In genomic region chr17:64565563-64565962, GRCh38 we compare ENCODE assay signal across 16 cellular contexts. TPM values are rescaled to one million over a fixed set of nuclear protein-coding genes. Genes with fewer than 3 reads are reported as not detected.
DNase-seq lines count a peak whose midpoint lies in the region; ATAC-seq and TF ChIP-seq lines count a peak whose summit lies in the region.
"Had no signal": no experiment of that assay in that cellular context is flagged by ENCODE, and none has a peak within 500 bp of the region (broad histone marks: within the 10 kb centered on the region; RNA-seq: fewer than 3 reads in every experiment).

No MANE protein-coding gene starts in this region.

- ATAC-seq in SK-N-SH treated with all-trans-retinoic acid at 6 μM for 48 hours (peak; percentile 35; the same call in 2 of the 3 replicates), left lung (peak; percentile 72)
- ATAC-seq in central memory CD8-positive, alpha-beta T cell (replicated peaks; ENCODE audit: extremely low read depth, poor library complexity, severe bottlenecking), result no peak
- ATAC-seq in activated CD4-positive, alpha-beta T cell treated with anti-CD3 and anti-CD28 coated beads for 36 hours, result no peak
- ATAC-seq: CD8-positive, alpha-beta T cell had no signal

- H3K9ac ChIP-seq in SK-N-SH (no peak overlapping the region), neuronal stem cell (ENCODE audit: low read depth, low read length, poor library complexity) (no peak overlapping the region)

- H3K36me3 Mint-ChIP-seq in central memory CD8-positive, alpha-beta T cell (ENCODE audit: insufficient read depth), result peaks cover 32% of the 10 kb centered on the region
- peaks cover 16% of the 10 kb centered on the region for H3K36me3 Mint-ChIP-seq in activated CD4-positive, alpha-beta T cell treated with anti-CD3 and anti-CD28 coated beads for 36 hours (ENCODE audit: low read depth)

- H3K4me1 ChIP-seq in SK-N-SH (ENCODE audit: control insufficient read depth in 1 of 2, insufficient read depth in 2 of 2, low read depth in 1 of 2, low read length in 1 of 2) (no peaks in the 10 kb centered on the region), left lung (peaks cover 0 to 5% of the 10 kb centered on the region in 2 donors), neuronal stem cell (ENCODE audit: control insufficient read depth in 2 of 2, insufficient read depth in 1 of 2, low read depth in 1 of 2, low read length in 2 of 2) (peaks cover 0 to 2% of the 10 kb centered on the region in 2 donors), BE2C (no peaks in the 10 kb centered on the region)
- H3K4me1 ChIP-seq: Peyer's patch had no signal

- peaks cover 19% of the 10 kb centered on the region; the same call in 1 of the 2 replicates for H4K20me1 ChIP-seq in SK-N-SH (ENCODE audit: insufficient read depth)

- no peak overlapping the region for H2BK120ac ChIP-seq in neuronal stem cell (ENCODE audit: low read depth, low read length)

- no peak overlapping the region for H3K4me2 ChIP-seq in SK-N-SH
- no peak overlapping the region for H3K4me2 ChIP-seq in neuronal stem cell (ENCODE audit: insufficient read depth, low read length, poor library complexity, severe bottlenecking)

- no peaks in the 10 kb centered on the region for H3K9me3 Mint-ChIP-seq in central memory CD8-positive, alpha-beta T cell
- no peaks in the 10 kb centered on the region for H3K9me3 Mint-ChIP-seq in activated CD4-positive, alpha-beta T cell treated with anti-CD3 and anti-CD28 coated beads for 36 hours (ENCODE audit: low read depth)
- H3K9me3 Mint-ChIP-seq: CD8-positive, alpha-beta T cell had no signal

- peak overlapping the region in 1 of 2 experiments; percentile 54; a peak in 2 of 4 replicates for H3K27ac ChIP-seq in SK-N-SH (ENCODE audit: low read depth in 2 of 2, low read length in 1 of 2)
- no peak overlapping the region for H3K27ac ChIP-seq in left lung
- no peak overlapping the region for H3K27ac ChIP-seq in neuronal stem cell (replicated peaks; ENCODE audit: low read length)
- H3K27ac ChIP-seq: Peyer's patch had no signal

- H3K4me1 Mint-ChIP-seq in central memory CD8-positive, alpha-beta T cell, result no peaks in the 10 kb centered on the region
- H3K4me1 Mint-ChIP-seq in activated CD4-positive, alpha-beta T cell treated with anti-CD3 and anti-CD28 coated beads for 36 hours, result peaks cover 8% of the 10 kb centered on the region

- H3K27me3 ChIP-seq in SK-N-SH (ENCODE audit: insufficient read depth), result no peaks in the 10 kb centered on the region
- H3K27me3 ChIP-seq in left lung, result no peaks in the 10 kb centered on the region
- no peaks in the 10 kb centered on the region for H3K27me3 ChIP-seq in neuronal stem cell (ENCODE audit: control insufficient read depth in 3 of 3, insufficient read depth in 3 of 3, low read depth in 1 of 3, low read length in 3 of 3)
- no peaks in the 10 kb centered on the region for H3K27me3 ChIP-seq in BE2C
- H3K27me3 ChIP-seq: Peyer's patch had no signal

- H3K4ac ChIP-seq in neuronal stem cell (ENCODE audit: low read length), result no peak overlapping the region

- H3K14ac ChIP-seq in neuronal stem cell (ENCODE audit: low read length), result no peak overlapping the region

- peaks cover 51 to 86% of the 10 kb centered on the region in 2 experiments for H3K36me3 ChIP-seq in SK-N-SH (replicated peaks in 1 of 2; ENCODE audit: control insufficient read depth in 1 of 2, insufficient read depth in 2 of 2, low read length in 1 of 2)
- H3K36me3 ChIP-seq in left lung, result peaks cover 0 to 70% of the 10 kb centered on the region in 2 donors
- H3K36me3 ChIP-seq in neuronal stem cell (replicated peaks in 1 of 2; ENCODE audit: control insufficient read depth in 2 of 2, insufficient read depth in 2 of 2, low read length in 2 of 2), result peaks cover 0 to 45% of the 10 kb centered on the region in 2 donors
- H3K36me3 ChIP-seq in BE2C, result peaks cover 20% of the 10 kb centered on the region

- TF ChIP-seq CTCF in SK-N-SH (IDR thresholded peaks at IDR 0.05) (no peak), left lung (IDR thresholded peaks at IDR 0.05) (no peak), BE2C (IDR thresholded peaks at IDR 0.05; ENCODE audit: low read depth, low read length) (no peak)

- CTCF ChIA-PET in SK-N-SH (lab: Yijun Ruan, JAX), result interaction anchor here (0.9 to 1.3 kb wide), 2 partner anchors 65 to 84 kb away, joined by 3 to 5 read pairs; no protein-coding TSS in a partner anchor
- CTCF ChIA-PET in activated CD4-positive, alpha-beta T cell treated with anti-CD3 and anti-CD28 coated beads for 36 hours (lab: Charles Lee), result interaction anchor here (0.5 to 1.4 kb wide), 6 partner anchors 17 to 432 kb away, joined by 3 to 8 read pairs (median 4); no protein-coding TSS in a partner anchor

- DNase-seq in SK-N-SH (no peak), left lung (no peak), neuronal stem cell (ENCODE audit: low spot score) (no peak), SHP77 treated with DMSO at 0.1 percent for 48 hours (lab: John Stamatoyannopoulos, UW) (no peak), BE2C (no peak)
- DNase-seq in central memory CD8-positive, alpha-beta T cell (ENCODE audit: low spot score in 2 of 2), result no peak
- DNase-seq in activated CD4-positive, alpha-beta T cell treated with anti-CD3 and anti-CD28 coated beads for 36 hours, result no peak
- DNase-seq: CD8-positive, alpha-beta T cell; KG1; NCI-H1105; NCI-H1694 treated with DMSO at 0.1 percent for 48 hours; NCI-H510A; NCI-H82; Peyer's patch; SHP77 had no signal

- no peaks in the 10 kb centered on the region for H3K27me3 Mint-ChIP-seq in central memory CD8-positive, alpha-beta T cell
- H3K27me3 Mint-ChIP-seq in activated CD4-positive, alpha-beta T cell treated with anti-CD3 and anti-CD28 coated beads for 36 hours, result no peaks in the 10 kb centered on the region

- no peak overlapping the region for H3K18ac ChIP-seq in neuronal stem cell (ENCODE audit: low read length)

- H3K27ac Mint-ChIP-seq in central memory CD8-positive, alpha-beta T cell (ENCODE audit: low read depth), result peak overlapping the region; percentile 44
- no peak overlapping the region for H3K27ac Mint-ChIP-seq in activated CD4-positive, alpha-beta T cell treated with anti-CD3 and anti-CD28 coated beads for 36 hours

- no peaks in the 10 kb centered on the region for H3K79me1 ChIP-seq in neuronal stem cell (ENCODE audit: low read depth, low read length)

- H3K4me3 ChIP-seq in SK-N-SH (ENCODE audit: low read depth in 2 of 2, low read length in 1 of 2) (no peak overlapping the region), left lung (no peak overlapping the region), neuronal stem cell (ENCODE audit: low read length in 2 of 2) (no peak overlapping the region), BE2C (ENCODE audit: low read depth, low read length) (no peak overlapping the region)
- H3K4me3 ChIP-seq: Peyer's patch had no signal

- no peak for TF ChIP-seq RAD21 in SK-N-SH (IDR thresholded peaks at IDR 0.05; ENCODE audit: low read length)

- H4K8ac ChIP-seq in neuronal stem cell (ENCODE audit: low read depth, low read length), result no peak overlapping the region

- POLR2A ChIA-PET in SK-N-SH (lab: Yijun Ruan, JAX), result no interaction called here
- POLR2A ChIA-PET in activated CD4-positive, alpha-beta T cell treated with anti-CD3 and anti-CD28 coated beads for 36 hours (lab: Charles Lee), result no interaction called here

- H2BK5ac ChIP-seq in neuronal stem cell (ENCODE audit: low read length), result no peak overlapping the region

- intact Hi-C loops in left lung (cut with DNase I), result no loop called here
- intact Hi-C loops in activated CD4-positive, alpha-beta T cell treated with anti-CD3 and anti-CD28 coated beads for 36 hours (cut with DNase I, micrococcal nuclease), result no loop called here

- no peaks in the 10 kb centered on the region for H3K9me2 ChIP-seq in SK-N-SH

- no peak for TF ChIP-seq EP300 in SK-N-SH (IDR thresholded peaks at IDR 0.05; ENCODE audit: borderline replicate concordance in 1 of 2, low read depth in 1 of 2, low read length in 1 of 2)

- H3K9me3 ChIP-seq in SK-N-SH (no peaks in the 10 kb centered on the region), left lung (no peaks in the 10 kb centered on the region), neuronal stem cell (replicated peaks in 1 of 2; ENCODE audit: control insufficient read depth in 2 of 2, insufficient read depth in 1 of 2, low read depth in 1 of 2, low read length in 2 of 2) (no peaks in the 10 kb centered on the region), BE2C (no peaks in the 10 kb centered on the region)
- H3K9me3 ChIP-seq: Peyer's patch had no signal

- no peak overlapping the region for H2BK15ac ChIP-seq in neuronal stem cell (ENCODE audit: low read length)

- H3K23ac ChIP-seq in neuronal stem cell (ENCODE audit: low read depth, low read length, poor library complexity), result no peak overlapping the region

- no peak overlapping the region for H2BK12ac ChIP-seq in neuronal stem cell (ENCODE audit: low read length)

- no peak overlapping the region for H3K4me3 Mint-ChIP-seq in central memory CD8-positive, alpha-beta T cell
- no peak overlapping the region for H3K4me3 Mint-ChIP-seq in activated CD4-positive, alpha-beta T cell treated with anti-CD3 and anti-CD28 coated beads for 36 hours
- H3K4me3 Mint-ChIP-seq: CD8-positive, alpha-beta T cell had no signal

- peaks cover 88% of the 10 kb centered on the region for H3K79me2 ChIP-seq in SK-N-SH (ENCODE audit: insufficient read depth)

- no peak overlapping the region for H4K91ac ChIP-seq in neuronal stem cell (ENCODE audit: low read depth, low read length, poor library complexity)

- H2AK5ac ChIP-seq in neuronal stem cell (ENCODE audit: low read depth, low read length), result no peak overlapping the region

- H2AFZ ChIP-seq in SK-N-SH (ENCODE audit: low read depth) (no peak overlapping the region), neuronal stem cell (ENCODE audit: low read length) (no peak overlapping the region)

- peaks cover 73% of the 10 kb centered on the region for H3F3A ChIP-seq in SK-N-SH (replicated peaks; ENCODE audit: insufficient read depth)

RNA-seq across cellular contexts. Expression of gene CEP95, which starts 58.8 kb away (rescaled TPM):
- 30.8 and 40.1 TPM in 2 replicates for polyA plus RNA-seq in SK-N-SH (2012; rRNA removed)
- 25.2 and 26.1 TPM in 2 replicates for polyA plus RNA-seq in SK-N-SH (2012; cell fraction: cytosol; rRNA removed)
- 96.9 and 165 TPM in 2 replicates for polyA plus RNA-seq in SK-N-SH (2012; cell fraction: nucleus; rRNA removed)
- total RNA-seq in left lung, result 10 to 100 TPM; 21.2 to 26.3 TPM
- polyA plus RNA-seq in neuronal stem cell (2013, experiment 1 of 2), result 50.3 TPM
- polyA plus RNA-seq in neuronal stem cell (2013, experiment 2 of 2), result 51.8 TPM
- 10 to 100 TPM; 40.5 to 42.8 TPM for total RNA-seq in activated CD4-positive, alpha-beta T cell treated with anti-CD3 and anti-CD28 coated beads for 36 hours
- 44.5 TPM for polyA plus RNA-seq in BE2C (2012; ENCODE audit: insufficient read depth, insufficient read length, low read depth)

RNA-seq across cellular contexts. Expression of gene DDX5, which starts 59.5 kb away (rescaled TPM):
- polyA plus RNA-seq in SK-N-SH (2012; rRNA removed), result 1,642 and 1,870 TPM in 2 replicates
- 977 and 1,042 TPM in 2 replicates for polyA plus RNA-seq in SK-N-SH (2012; cell fraction: cytosol; rRNA removed)
- polyA plus RNA-seq in SK-N-SH (2012; cell fraction: nucleus; rRNA removed), result 3,803 and 5,284 TPM in 2 replicates
- total RNA-seq in left lung, result 100 to 1,000 TPM; 712 to 729 TPM
- polyA plus RNA-seq in neuronal stem cell (2013, experiment 1 of 2), result 616 TPM
- 618 TPM for polyA plus RNA-seq in neuronal stem cell (2013, experiment 2 of 2)
- 100 to 1,000 TPM; 575 TPM for total RNA-seq in activated CD4-positive, alpha-beta T cell treated with anti-CD3 and anti-CD28 coated beads for 36 hours
- 537 TPM for polyA plus RNA-seq in BE2C (2012; ENCODE audit: insufficient read depth, insufficient read length, low read depth)

Comparison
In these comparisons a context has a peak if more than half of its experiments do, and no peak if none do; other contexts are left out.
1. ATAC-seq: peak in SK-N-SH treated with all-trans-retinoic acid at 6 μM for 48 hours (single experiment) and left lung (single experiment); none in central memory CD8-positive, alpha-beta T cell (single experiment) and activated CD4-positive, alpha-beta T cell treated with anti-CD3 and anti-CD28 coated beads for 36 hours (single experiment).